20 cellular contexts compared by ENCODE assay signal in genomic region chr2:175872716-175873115, GRCh38.
"Had no signal": no experiment of that assay in that cellular context is flagged by ENCODE, and none has a peak within 500 bp of the region (broad histone marks: within the 10 kb centered on the region; RNA-seq: fewer than 3 reads in every experiment).

No MANE protein-coding gene starts in this region.

- H3K27ac ChIP-seq: adrenal gland, gastrocnemius medialis, heart right ventricle, lower lobe of right lung, tibial nerve, WERI-Rb-1 had no signal

- H3K27ac Mint-ChIP-seq: activated CD4-positive, alpha-beta memory T cell treated with anti-CD3 and anti-CD28 coated beads, Interleukin-2, amount 10 ng/mL, durations not matched to agents 7 days and 5 days; activated T-cell treated with anti-CD3 and anti-CD28 coated beads, Interleukin-2, amount 50 U/mL, for 24 hours; brain; dendritic cell treated with granulocyte-macrophage colony-stimulating factor and Interleukin-4, amounts not matched to agents 40 ng/mL and 50 ng/mL, for 4 days; stimulated activated naive B cell treated with anti-CD40 and anti-IgM and Interleukin-4, amounts not matched to agents 10 μg/mL and 1 μg/mL and 100 μg/mL, for 72 hours had no signal

- H3K9me3 ChIP-seq: adrenal gland, gastrocnemius medialis, heart right ventricle, lower lobe of right lung, tibial nerve had no signal

- H3K4me3 ChIP-seq: adrenal gland, gastrocnemius medialis, heart right ventricle, lower lobe of right lung, tibial nerve had no signal

- H3K4me3 Mint-ChIP-seq: activated CD4-positive, alpha-beta memory T cell treated with anti-CD3 and anti-CD28 coated beads, Interleukin-2, amount 10 ng/mL, durations not matched to agents 7 days and 5 days; activated T-cell treated with anti-CD3 and anti-CD28 coated beads, Interleukin-2, amount 50 U/mL, for 24 hours; brain; central memory CD8-positive, alpha-beta T cell; dendritic cell treated with granulocyte-macrophage colony-stimulating factor and Interleukin-4, amounts not matched to agents 40 ng/mL and 50 ng/mL, for 4 days; nephron; stimulated activated naive B cell treated with anti-CD40 and anti-IgM and Interleukin-4, amounts not matched to agents 10 μg/mL and 1 μg/mL and 100 μg/mL, for 72 hours had no signal

- H3K27me3 Mint-ChIP-seq: brain; dendritic cell treated with granulocyte-macrophage colony-stimulating factor and Interleukin-4, amounts not matched to agents 40 ng/mL and 50 ng/mL, for 4 days had no signal

- DNase-seq: activated CD4-positive, alpha-beta memory T cell treated with anti-CD3 and anti-CD28 coated beads, Interleukin-2, amount 10 ng/mL, durations not matched to agents 7 days and 5 days; activated naive CD4-positive, alpha-beta T cell treated with anti-CD3 and anti-CD28 coated beads, Interleukin-2, amount 50 U/mL, for 16 hours; activated T-cell treated with anti-CD3 and anti-CD28 coated beads, Interleukin-2, amount 50 U/mL, for 24 hours; adrenal gland; effector memory CD4-positive, alpha-beta T cell; gastrocnemius medialis; heart right ventricle; left colon; lower lobe of right lung; nucleus accumbens; posterior cingulate gyrus; stimulated activated CD4-positive, alpha-beta T cell treated with anti-CD3 and anti-CD28 coated beads, Interleukin-15, amount 100 ng/mL, for 24 hours; stimulated activated CD4-positive, alpha-beta T cell treated with anti-CD3 and anti-CD28 coated beads, Interleukin-4, amount 100 ng/mL, for 1 hour; stimulated activated naive B cell treated with anti-CD40 and anti-IgM and Interleukin-4, amounts not matched to agents 10 μg/mL and 1 μg/mL and 100 μg/mL, for 72 hours; WERI-Rb-1 had no signal

- H3K4me1 ChIP-seq: adrenal gland, lower lobe of right lung, tibial nerve had no signal

- H3K9me3 Mint-ChIP-seq: activated CD4-positive, alpha-beta memory T cell treated with anti-CD3 and anti-CD28 coated beads, Interleukin-2, amount 10 ng/mL, durations not matched to agents 7 days and 5 days; activated T-cell treated with anti-CD3 and anti-CD28 coated beads, Interleukin-2, amount 50 U/mL, for 24 hours; central memory CD8-positive, alpha-beta T cell; dendritic cell treated with granulocyte-macrophage colony-stimulating factor and Interleukin-4, amounts not matched to agents 40 ng/mL and 50 ng/mL, for 4 days; nephron had no signal

- H3K27me3 ChIP-seq: adrenal gland, gastrocnemius medialis, heart right ventricle, tibial nerve had no signal

- ATAC-seq: left colon; lower lobe of right lung; stimulated activated naive B cell treated with anti-CD40 and anti-IgM and Interleukin-4, amounts not matched to agents 10 μg/mL and 1 μg/mL and 100 μg/mL, for 72 hours had no signal

- H3K4me1 Mint-ChIP-seq: activated CD4-positive, alpha-beta memory T cell treated with anti-CD3 and anti-CD28 coated beads, Interleukin-2, amount 10 ng/mL, durations not matched to agents 7 days and 5 days; central memory CD8-positive, alpha-beta T cell; stimulated activated naive B cell treated with anti-CD40 and anti-IgM and Interleukin-4, amounts not matched to agents 10 μg/mL and 1 μg/mL and 100 μg/mL, for 72 hours had no signal

- H3K36me3 ChIP-seq: adrenal gland, gastrocnemius medialis, heart right ventricle, lower lobe of right lung, tibial nerve, WERI-Rb-1 had no signal

- H3K36me3 Mint-ChIP-seq: brain; stimulated activated naive B cell treated with anti-CD40 and anti-IgM and Interleukin-4, amounts not matched to agents 10 μg/mL and 1 μg/mL and 100 μg/mL, for 72 hours had no signal
